32 cellular contexts compared by ENCODE assay signal in the genomic region with DNA sequence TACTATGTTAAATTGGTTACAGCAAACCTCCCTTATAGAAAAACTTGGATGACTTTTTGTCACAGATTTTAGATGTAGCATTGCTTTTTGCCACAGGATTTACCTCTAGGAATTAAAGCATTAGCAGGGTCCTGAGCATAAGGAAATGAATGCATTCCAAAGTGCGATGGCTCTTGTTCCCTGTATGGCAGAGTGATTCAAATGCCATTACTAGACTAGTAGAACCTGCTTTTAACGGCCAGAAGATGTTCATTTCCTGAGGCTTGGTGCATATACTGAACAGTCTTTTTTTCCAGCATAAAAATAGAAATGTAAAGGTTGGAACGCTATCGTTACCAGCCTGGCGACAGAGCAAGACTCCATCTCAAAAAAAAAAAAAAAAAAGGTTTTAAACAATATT. TPM values are rescaled to one million over a fixed set of nuclear protein-coding genes. Genes with fewer than 3 reads are reported as not detected.
"Had no signal": no experiment of that assay in that cellular context is flagged by ENCODE, and none has a peak within 500 bp of the region (broad histone marks: within the 10 kb centered on the region; RNA-seq: fewer than 3 reads in every experiment).

No MANE protein-coding gene starts in this region.

- H3K4me1 ChIP-seq: esophagus squamous epithelium, heart right ventricle, prostate gland, right atrium auricular region, testis, tibial artery, upper lobe of right lung, uterus had no signal

- H3K4me1 Mint-ChIP-seq: immature natural killer cell; naive thymus-derived CD8-positive, alpha-beta T cell; nephron progenitor cell; stimulated activated memory B cell treated with anti-CD40 and anti-IgM and Interleukin-4, amounts not matched to agents 10 μg/mL and 1 μg/mL and 100 μg/mL, for 72 hours had no signal

- H3K27ac ChIP-seq: coronary artery, esophagus squamous epithelium, heart right ventricle, prostate gland, right atrium auricular region, testis, tibial artery, upper lobe of right lung, uterus had no signal

- H3K9me3 ChIP-seq: esophagus squamous epithelium, prostate gland, testis, tibial artery, upper lobe of right lung, uterus had no signal

- H3K4me3 Mint-ChIP-seq: immature natural killer cell; naive thymus-derived CD8-positive, alpha-beta T cell; nephron progenitor cell; stimulated activated memory B cell treated with anti-CD40 and anti-IgM and Interleukin-4, amounts not matched to agents 10 μg/mL and 1 μg/mL and 100 μg/mL, for 72 hours had no signal

- DNase-seq: dermis blood vessel endothelial cell; effector memory CD4-positive, alpha-beta T cell; erythroblast; esophagus squamous epithelium; foreskin melanocyte; glutamatergic neuron; heart right ventricle; hypothalamus; immature natural killer cell; islet precursor cell; kidney glomerular epithelial cell; mesenchymal stem cell; midbrain; naive thymus-derived CD8-positive, alpha-beta T cell; nephron progenitor cell; nucleus accumbens; stimulated activated CD4-positive, alpha-beta T cell treated with anti-CD3 and anti-CD28 coated beads, Interleukin-2, amount 100 ng/mL, for 24 hours; stimulated activated CD4-positive, alpha-beta T cell treated with anti-CD3 and anti-CD28 coated beads, Interleukin-4, amount 100 ng/mL, for 24 hours; stimulated activated naive CD8-positive, alpha-beta T cell treated with anti-CD3 and anti-CD28 coated beads, Interleukin-15, Interleukin-2, amounts not matched to agents 100 U/mL and 50 U/mL, for 24 hours; substantia nigra; testis; tibial artery; upper lobe of right lung; uterus had no signal

- H3K4me3 ChIP-seq: coronary artery, esophagus squamous epithelium, heart right ventricle, lung, prostate gland, right atrium auricular region, testis, tibial artery, upper lobe of right lung, uterus had no signal

- H3K36me3 Mint-ChIP-seq: immature natural killer cell; stimulated activated memory B cell treated with anti-CD40 and anti-IgM and Interleukin-4, amounts not matched to agents 10 μg/mL and 1 μg/mL and 100 μg/mL, for 72 hours had no signal

- H3K27ac Mint-ChIP-seq: immature natural killer cell; naive thymus-derived CD8-positive, alpha-beta T cell; nephron progenitor cell; stimulated activated memory B cell treated with anti-CD40 and anti-IgM and Interleukin-4, amounts not matched to agents 10 μg/mL and 1 μg/mL and 100 μg/mL, for 72 hours had no signal

- H3K27me3 ChIP-seq: esophagus squamous epithelium, right atrium auricular region, testis, tibial artery, upper lobe of right lung, uterus had no signal

- H3K27me3 Mint-ChIP-seq: stimulated activated memory B cell treated with anti-CD40 and anti-IgM and Interleukin-4, amounts not matched to agents 10 μg/mL and 1 μg/mL and 100 μg/mL, for 72 hours had no signal

- ATAC-seq: heart right ventricle; left lobe of liver; naive thymus-derived CD8-positive, alpha-beta T cell; sciatic nerve; stimulated activated memory B cell treated with anti-CD40 and anti-IgM and Interleukin-4, amounts not matched to agents 10 μg/mL and 1 μg/mL and 100 μg/mL, for 72 hours; stimulated activated naive CD8-positive, alpha-beta T cell treated with anti-CD3 and anti-CD28 coated beads, Interleukin-15, Interleukin-2, amounts not matched to agents 100 U/mL and 50 U/mL, for 24 hours; upper lobe of right lung had no signal

- FAIRE-seq: endothelial cell of umbilical vein had no signal

- H3K36me3 ChIP-seq: esophagus squamous epithelium, heart right ventricle, prostate gland, right atrium auricular region, tibial artery, upper lobe of right lung, uterus had no signal

RNA-seq across cellular contexts. Expression of a gene that starts 59.4 kb away (rescaled TPM):
- total RNA-seq: naive thymus-derived CD8-positive, alpha-beta T cell had no signal
- polyA plus RNA-seq: immature natural killer cell; naive thymus-derived CD8-positive, alpha-beta T cell had no signal
